8 cellular contexts compared by ENCODE assay signal in the genomic region with DNA sequence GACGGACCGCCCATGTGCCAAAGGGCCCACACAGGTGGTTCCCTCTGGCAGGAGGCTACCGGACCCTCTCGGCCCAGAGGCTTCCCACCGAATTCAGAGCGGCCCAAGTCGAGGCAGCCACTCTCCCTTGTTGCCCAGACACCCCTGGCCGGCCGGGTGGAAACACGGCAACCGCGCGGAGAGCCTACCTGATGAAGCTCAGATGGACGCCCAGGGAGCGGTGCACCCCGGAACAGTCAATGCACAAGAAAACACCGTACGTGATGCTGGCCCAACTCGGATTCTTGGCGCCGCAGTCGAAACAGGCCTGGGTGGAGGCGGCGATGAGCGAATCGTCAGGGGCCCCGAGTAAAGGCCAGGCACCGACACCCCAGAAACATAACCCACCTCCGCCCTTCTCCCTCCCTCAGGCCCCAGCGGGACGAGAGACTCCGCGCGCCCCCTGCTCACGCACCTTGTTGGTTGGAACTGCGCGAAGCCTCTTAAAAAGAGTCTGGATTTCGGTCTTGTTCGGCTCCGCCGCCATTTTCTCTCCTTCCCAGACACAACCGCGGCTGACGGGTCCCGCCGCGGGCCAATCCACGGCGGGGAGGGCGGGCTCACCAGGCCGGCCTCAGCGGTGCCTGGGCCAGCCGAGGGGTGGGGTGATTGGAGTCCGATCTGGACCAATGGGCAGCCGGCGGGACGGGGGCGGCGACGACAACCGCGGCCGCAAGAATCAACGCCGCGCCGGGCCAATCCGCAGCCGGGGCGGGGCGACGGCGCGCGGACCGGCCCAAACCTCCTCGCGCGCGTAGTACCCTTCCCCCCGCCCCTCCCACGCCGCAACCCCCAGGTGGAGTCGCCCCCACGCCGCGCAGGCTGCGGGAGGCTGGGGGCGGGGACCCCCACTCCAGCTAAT. TPM values are rescaled to one million over a fixed set of nuclear protein-coding genes. Genes with fewer than 3 reads are reported as not detected.
A peak's percentile ranks its signal among the peaks of the same experiment; 100 is the strongest.
DNase-seq lines count a peak whose midpoint lies in the region; ATAC-seq and TF ChIP-seq lines count a peak whose summit lies in the region.

Gene ARFGAP2 (minus strand): TSS at position 552 of the 901 bp plus-strand sequence. CDS start 26 bp downstream, at position 526.

- no peak for TF ChIP-seq POLR2A in transverse colon (IDR thresholded peaks at IDR 0.05)

- H3K36me3 ChIP-seq in adipocyte (ENCODE audit: control insufficient read depth, insufficient read depth, low read length, severe bottlenecking) (peaks cover 25% of the 10 kb centered on the region), cardiac muscle cell (peaks cover 30% of the 10 kb centered on the region), transverse colon (peaks cover 0 to 21% (median 0%) of the 10 kb centered on the region in 4 donors)

- H3K27ac ChIP-seq in cardiac muscle cell, result peak within 1 kb of the TSS; percentile 98
- H3K27ac ChIP-seq in transverse colon, result peak within 1 kb of the TSS; percentile 91 to 99 (median 95)

- intact Hi-C loops in transverse colon (cut with DNase I; ENCODE audit: low total_unique reads), result loop anchor here (5.0 to 10.0 kb wide), 2 partner anchors 58 to 181 kb away; no protein-coding TSS in a partner anchor

- CTCF ChIA-PET in T-cell (lab: Charles Lee), result interaction anchor here (0.6 to 1.7 kb wide), 4 partner anchors 10 to 278 kb away, joined by 3 to 6 read pairs (median 5); partner anchors contain the start of gene PACSIN3 (in 1 of the 2)

- peak within 1 kb of the TSS; percentile 99 to 100 for H3K27ac Mint-ChIP-seq in T-cell

- H3K4me1 ChIP-seq in adipocyte (ENCODE audit: control insufficient read depth, insufficient read depth, low read length), result peaks cover 24% of the 10 kb centered on the region
- H3K4me1 ChIP-seq in cardiac muscle cell (ENCODE audit: low read depth), result peaks cover 12% of the 10 kb centered on the region
- H3K4me1 ChIP-seq in transverse colon, result peaks cover 15 to 39% (median 24%) of the 10 kb centered on the region in 4 donors

- no peak for TF ChIP-seq CTCF in GM13976 (IDR thresholded peaks at IDR 0.05; ENCODE audit: borderline replicate concordance, control extremely low read depth, extremely low read depth, insufficient read depth, missing control alignments)
- TF ChIP-seq CTCF in cardiac muscle cell (IDR thresholded peaks at IDR 0.05; ENCODE audit: low read depth, low read length), result no peak
- TF ChIP-seq CTCF in transverse colon (IDR thresholded peaks at IDR 0.05), result no peak

- peak within 1 kb of the TSS; percentile 95 to 98 (median 96) for H3K4me3 Mint-ChIP-seq in T-cell

- POLR2A ChIA-PET in T-cell (lab: Charles Lee), result interaction anchor here in 1 of 2 donors (1.0 kb wide), 1 partner anchor 44 kb away, joined by 3 read pairs; no protein-coding TSS in a partner anchor

- H3K4me1 Mint-ChIP-seq in T-cell, result peaks cover 47 to 56% (median 49%) of the 10 kb centered on the region in 3 donors

- peaks cover 0 to 2% of the 10 kb centered on the region in 2 donors for H3K27me3 Mint-ChIP-seq in T-cell

- in situ Hi-C loops in GM13976 (cut with MboI; ENCODE audit: low sequenced_read_pairs, unreplicated experiment) (no loop called here), transverse colon (cut with MboI; ENCODE audit: low pct_ligation_motif_present in 1 of 4, low pct_unique_long_range_greater_than_20kb in 1 of 4, low sequenced_read_pairs in 3 of 4) (loop anchor here in 3 of 4 donors (5.0 to 25.0 kb wide), 3 partner anchors 81 to 186 kb away; partner anchors contain the start of genes MYBPC3 (in 1 of the 3) and NR1H3 (in 1 of the 3))

- peak; percentile 100 for DNase-seq in GM13976 (ENCODE audit: low spot score)
- DNase-seq in NCI-H1436 (lab: John Stamatoyannopoulos, UW), result peak; percentile 95
- DNase-seq in T-cell, result peak; percentile 86 to 98 (median 95)
- DNase-seq in adipocyte (ENCODE audit: low read depth), result peak; percentile 99
- DNase-seq in cardiac muscle cell (ENCODE audit: low read depth in 1 of 2, low spot score in 1 of 2), result peak; percentile 98
- peak; percentile 95 for DNase-seq in pons (ENCODE audit: low spot score)
- peak; percentile 97 for DNase-seq in transverse colon

- H3K36me3 Mint-ChIP-seq in T-cell, result peaks cover 11% of the 10 kb centered on the region

- H3K9me3 ChIP-seq in adipocyte (ENCODE audit: control insufficient read depth, low read length), result no peaks in the 10 kb centered on the region
- H3K9me3 ChIP-seq in cardiac muscle cell (ENCODE audit: low read depth), result no peaks in the 10 kb centered on the region
- no peaks in the 10 kb centered on the region for H3K9me3 ChIP-seq in transverse colon

- peak within 1 kb of the TSS; percentile 100 for H3K9ac ChIP-seq in adipocyte (ENCODE audit: low read length)

- H3K4me3 ChIP-seq in adipocyte (ENCODE audit: low read length), result peak within 1 kb of the TSS; percentile 96
- peak within 1 kb of the TSS; percentile 83 for H3K4me3 ChIP-seq in cardiac muscle cell
- H3K4me3 ChIP-seq in transverse colon, result peak within 1 kb of the TSS; percentile 86 to 96 (median 88)

- peak; percentile 90 for ATAC-seq in HG02840 (IDR thresholded peaks at IDR 0.05; ENCODE audit: low FRiP score, unreplicated experiment)
- peak; percentile 93 to 95 (median 94) for ATAC-seq in T-cell (replicated peaks in 1 of 4)

- H3K27me3 ChIP-seq in adipocyte (replicated peaks; ENCODE audit: control insufficient read depth, insufficient read depth, low read length) (no peaks in the 10 kb centered on the region), cardiac muscle cell (no peaks in the 10 kb centered on the region), transverse colon (no peaks in the 10 kb centered on the region)

- peak; percentile 13 for TF ChIP-seq EP300 in transverse colon (IDR thresholded peaks at IDR 0.05; ENCODE audit: low read depth)

- no peaks in the 10 kb centered on the region for H3K9me3 Mint-ChIP-seq in T-cell

- WGBS in transverse colon (ENCODE audit: low coverage in 1 of 2), 2 donors, result 0% methylated on average over 46 of the region's 89 CpGs; no CpG with 5 or more reads in 1 of the 2 donors

RNA-seq across cellular contexts. Expression of gene ARFGAP2, which starts in this region (rescaled TPM):
- total RNA-seq in T-cell, result 100 to 1,000 TPM; 145 to 188 (median 160) TPM
- total RNA-seq in cardiac muscle cell, result 136 and 143 TPM in 2 replicates
- 107 and 126 TPM in 2 replicates for polyA plus RNA-seq in cardiac muscle cell
- 100 to 1,000 TPM; 123 to 213 (median 132) TPM for total RNA-seq in transverse colon

Comparison
In these comparisons a context has a peak if more than half of its experiments do, and no peak if none do; other contexts are left out.
1. Peak in every context shown above with its lines: DNase-seq, ATAC-seq, H3K4me3 ChIP-seq and H3K27ac ChIP-seq.